ENCODE assay signal across 8 cellular contexts in the genomic region with DNA sequence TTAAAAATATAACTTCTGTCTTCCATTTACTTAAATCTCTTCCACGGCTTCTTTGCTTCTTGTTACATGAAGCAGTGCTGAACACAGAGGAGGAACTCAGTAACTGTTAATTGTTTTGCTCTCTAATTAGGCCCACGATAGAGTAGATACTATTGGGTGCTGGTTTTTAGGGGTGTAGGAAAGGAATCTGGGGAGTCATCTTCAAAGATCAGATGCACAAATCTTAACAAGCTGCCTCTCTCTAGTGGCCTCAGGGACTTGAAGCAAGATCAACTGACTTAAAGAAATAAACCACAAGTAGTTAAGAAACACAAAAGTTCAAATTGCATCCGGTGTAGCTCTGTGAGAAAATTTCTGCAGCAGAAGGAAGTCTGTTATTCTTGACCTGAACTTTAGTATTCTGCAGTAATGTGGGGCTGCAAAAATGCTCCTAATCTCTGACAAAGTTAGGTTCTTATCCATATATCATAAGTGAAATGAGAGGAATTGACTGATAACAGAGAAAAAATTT. TPM values are rescaled to one million over a fixed set of nuclear protein-coding genes. Genes with fewer than 3 reads are reported as not detected.
DNase-seq lines count a peak whose midpoint lies in the region; ATAC-seq and TF ChIP-seq lines count a peak whose summit lies in the region.

No MANE protein-coding gene starts in this region.

- no peaks in the 10 kb centered on the region for H3K36me3 ChIP-seq in right lobe of liver

- WGBS in right lobe of liver (ENCODE audit: insufficient coverage, low coverage, low lambda C conversion rate, missing lambda C conversion rate), result 45% methylated on average over 3 of the region's 3 CpGs

- H3K27ac ChIP-seq in right lobe of liver, result peak overlapping the region in 1 of 3 donors; percentile 60

- no peak for TF ChIP-seq POLR2A in right lobe of liver (IDR thresholded peaks at IDR 0.05)

- no peaks in the 10 kb centered on the region for H3K27me3 ChIP-seq in right lobe of liver

- H3K9me3 ChIP-seq in right lobe of liver, result no peaks in the 10 kb centered on the region

- peak; percentile 79 for ATAC-seq in GM18907 (IDR thresholded peaks at IDR 0.05; ENCODE audit: unreplicated experiment)
- peak; percentile 70 for ATAC-seq in HG02973 (IDR thresholded peaks at IDR 0.05; ENCODE audit: unreplicated experiment)
- peak in 3 of 4 donors; percentile 19 to 55 (median 50) for ATAC-seq in right lobe of liver

- H3K4me1 ChIP-seq in right lobe of liver, result no peaks in the 10 kb centered on the region

- intact Hi-C loops in right lobe of liver (cut with DNase I), result no loop called here

- DNase-seq in SKM-1 (lab: John Stamatoyannopoulos, UW; ENCODE audit: unreplicated experiment) (peak; percentile 54), right lobe of liver (no peak), NK-92 (lab: John Stamatoyannopoulos, UW; ENCODE audit: unreplicated experiment) (no peak), GOT3 (lab: John Stamatoyannopoulos, UW) (no peak)
- DNase-seq in stimulated activated CD4-positive, alpha-beta T cell treated with anti-CD3 and anti-CD28 coated beads, Interleukin-12 subunit alpha, Interleukin-12 subunit beta, amount 100 ng/mL, for 4 hours, result no peak
- no peak for DNase-seq in stimulated activated CD4-positive, alpha-beta T cell treated with anti-CD3 and anti-CD28 coated beads, Interleukin-2, amount 100 ng/mL, for 48 hours

- TF ChIP-seq CTCF in right lobe of liver (IDR thresholded peaks at IDR 0.05), result no peak

- H3K4me3 ChIP-seq in right lobe of liver, result no peak overlapping the region

RNA-seq across cellular contexts. Expression of gene CHST2, which starts 51.6 kb away (rescaled TPM):
- 1 to 10 TPM in 4 of 6 experiments, under 1 TPM in 2; 0.73 to 1.7 (median 1.1) TPM for total RNA-seq in right lobe of liver
